17 cellular contexts compared by ENCODE assay signal in genomic region chr6:117269649-117270120, GRCh38. TPM values are rescaled to one million over a fixed set of nuclear protein-coding genes. Genes with fewer than 3 reads are reported as not detected.
DNase-seq lines count a peak whose midpoint lies in the region; ATAC-seq and TF ChIP-seq lines count a peak whose summit lies in the region.
"Had no signal": no experiment of that assay in that cellular context is flagged by ENCODE, and none has a peak within 500 bp of the region (broad histone marks: within the 10 kb centered on the region; RNA-seq: fewer than 3 reads in every experiment).

No MANE protein-coding gene starts in this region.

- no peak overlapping the region for H3K27ac ChIP-seq in HUES48 (ENCODE audit: low read depth, low read length)
- no peak overlapping the region for H3K27ac ChIP-seq in coronary artery
- no peak overlapping the region for H3K27ac ChIP-seq in smooth muscle cell (ENCODE audit: low read depth)
- H3K27ac ChIP-seq: lower lobe of right lung had no signal

- no peaks in the 10 kb centered on the region for H3K79me2 ChIP-seq in smooth muscle cell (ENCODE audit: low read depth)

- H3K36me3 Mint-ChIP-seq in mesothelial cell of epicardium = no peaks in the 10 kb centered on the region

- peaks cover 17% of the 10 kb centered on the region for H3K4me1 Mint-ChIP-seq in mesothelial cell of epicardium

- H3K9me3 Mint-ChIP-seq in mesothelial cell of epicardium = no peaks in the 10 kb centered on the region
- H3K9me3 Mint-ChIP-seq: natural killer cell; stimulated activated naive CD8-positive, alpha-beta T cell treated with anti-CD3 and anti-CD28 coated beads, Interleukin-15, amount 100 ng/mL, for 72 hours had no signal

- H3K9me3 ChIP-seq in HUES48 (ENCODE audit: control insufficient read depth, insufficient read depth, low read length) (no peaks in the 10 kb centered on the region), smooth muscle cell (replicated peaks; ENCODE audit: low read depth) (no peaks in the 10 kb centered on the region)
- H3K9me3 ChIP-seq: lower lobe of right lung had no signal

- ATAC-seq in stimulated activated naive CD8-positive, alpha-beta T cell treated with anti-CD3 and anti-CD28 coated beads, Interleukin-15, Interleukin-2, amounts not matched to agents 100 U/mL and 50 U/mL, for 24 hours = no peak
- ATAC-seq in HG03280 (IDR thresholded peaks at IDR 0.05; ENCODE audit: unreplicated experiment) = no peak
- ATAC-seq: natural killer cell had no signal

- H3K9ac ChIP-seq in HUES48 (ENCODE audit: low read depth, low read length) = no peak overlapping the region
- H3K9ac ChIP-seq in smooth muscle cell (ENCODE audit: low read depth) = no peak overlapping the region

- no peak overlapping the region for H3K27ac Mint-ChIP-seq in mesothelial cell of epicardium
- H3K27ac Mint-ChIP-seq: natural killer cell; stimulated activated naive CD8-positive, alpha-beta T cell treated with anti-CD3 and anti-CD28 coated beads, Interleukin-15, amount 100 ng/mL, for 72 hours had no signal

- H3K27me3 ChIP-seq in HUES48 (ENCODE audit: control insufficient read depth, insufficient read depth, low read length) (peaks cover 100% of the 10 kb centered on the region), smooth muscle cell (ENCODE audit: low read depth) (peaks cover 100% of the 10 kb centered on the region)

- H3K4me1 ChIP-seq in HUES48 (ENCODE audit: control insufficient read depth, insufficient read depth, low read length) (peaks cover 31% of the 10 kb centered on the region), smooth muscle cell (ENCODE audit: low read depth) (peaks cover 13% of the 10 kb centered on the region)

- H3F3A ChIP-seq in smooth muscle cell (ENCODE audit: low read depth) = no peaks in the 10 kb centered on the region

- H3K36me3 ChIP-seq in HUES48 (ENCODE audit: control insufficient read depth, insufficient read depth, low read length) (no peaks in the 10 kb centered on the region), smooth muscle cell (ENCODE audit: low read depth) (no peaks in the 10 kb centered on the region)
- H3K36me3 ChIP-seq: lower lobe of right lung had no signal

- no peaks in the 10 kb centered on the region for H4K20me1 ChIP-seq in smooth muscle cell (ENCODE audit: low read depth)

- no peak overlapping the region for H2AFZ ChIP-seq in smooth muscle cell (ENCODE audit: low read depth)

- DNase-seq in coronary artery (ENCODE audit: low spot score) (no peak), mesothelial cell of epicardium (ENCODE audit: low spot score in 2 of 2, unreplicated experiment in 2 of 2) (no peak), smooth muscle cell (lab: John Stamatoyannopoulos, UW; ENCODE audit: unreplicated experiment) (no peak), DMS79 (lab: John Stamatoyannopoulos, UW) (no peak)
- no peak for DNase-seq in stimulated activated naive CD8-positive, alpha-beta T cell treated with anti-CD3 and anti-CD28 coated beads, Interleukin-15, Interleukin-2, amounts not matched to agents 100 U/mL and 50 U/mL, for 24 hours
- DNase-seq: activated effector memory CD4-positive, alpha-beta T cell treated with anti-CD3 and anti-CD28 coated beads, Interleukin-2, amount 50 U/mL, for 16 hours; foreskin melanocyte; GF-D8; Karpas-422; natural killer cell; OCI-M1; SIG-M5; stimulated activated naive CD8-positive, alpha-beta T cell treated with anti-CD3 and anti-CD28 coated beads, Interleukin-15, amount 100 ng/mL, for 72 hours had no signal

- H3K4me3 Mint-ChIP-seq in mesothelial cell of epicardium = peak overlapping the region; percentile 30
- H3K4me3 Mint-ChIP-seq: natural killer cell had no signal

- peaks cover 95% of the 10 kb centered on the region for H3K27me3 Mint-ChIP-seq in mesothelial cell of epicardium (ENCODE audit: low read depth)

- H3K4me2 ChIP-seq in smooth muscle cell = peak overlapping the region; percentile 89

- TF ChIP-seq CTCF in coronary artery (IDR thresholded peaks at IDR 0.05) = no peak
- no peak for TF ChIP-seq CTCF in mesothelial cell of epicardium (IDR thresholded peaks at IDR 0.05; ENCODE audit: unreplicated experiment)
- no peak for TF ChIP-seq CTCF in smooth muscle cell (IDR thresholded peaks at IDR 0.05; ENCODE audit: borderline replicate concordance, insufficient read depth, poor library complexity, severe bottlenecking)

- WGBS in smooth muscle cell (ENCODE audit: low lambda C conversion rate) = 15% methylated on average over 13 of the region's 13 CpGs

- H3K4me3 ChIP-seq in HUES48 (ENCODE audit: low read depth, low read length) (peak overlapping the region; percentile 67), coronary artery (peak overlapping the region; percentile 67), smooth muscle cell (peak overlapping the region; percentile 44)

RNA-seq across cellular contexts. Expression of gene VGLL2, which starts 4.3 kb away (rescaled TPM):
- not detected in 3 replicates for total RNA-seq in mesothelial cell of epicardium
- not detected in 2 replicates for total RNA-seq in smooth muscle cell
- polyA plus RNA-seq in smooth muscle cell = not detected in 2 replicates
- total RNA-seq: aorta, lower lobe of right lung, natural killer cell had no signal
- polyA plus RNA-seq: aorta had no signal
